ENCODE assay signal across 20 cellular contexts in genomic region chr7:51455513-51455912, GRCh38.
"Had no signal": no experiment of that assay in that cellular context is flagged by ENCODE, and none has a peak within 500 bp of the region (broad histone marks: within the 10 kb centered on the region; RNA-seq: fewer than 3 reads in every experiment).

No MANE protein-coding gene starts in this region.

- ATAC-seq: activated CD4-positive, CD25-positive, alpha-beta regulatory T cell treated with anti-CD3 and anti-CD28 coated beads, Interleukin-2, amount 50 U/mL, for 24 hours; activated CD8-positive, alpha-beta T cell treated with anti-CD3 and anti-CD28 coated beads, Interleukin-2, amount 10 ng/mL, durations not matched to agents 7 days and 5 days; body of pancreas; lower lobe of right lung; natural killer cell; stimulated activated naive CD8-positive, alpha-beta T cell treated with anti-CD3 and anti-CD28 coated beads, Interleukin-15, Interleukin-2, amounts not matched to agents 100 U/mL and 50 U/mL, for 24 hours had no signal

- H3K27me3 ChIP-seq: colonic mucosa, hepatocyte, transverse colon, vagina had no signal

- H3K27ac ChIP-seq: body of pancreas, colonic mucosa, epithelial cell of prostate, hepatocyte, lower lobe of right lung, transverse colon, vagina had no signal

- H3K36me3 ChIP-seq: colonic mucosa, lower lobe of right lung, transverse colon, vagina had no signal

- H3K4me3 ChIP-seq: body of pancreas, colonic mucosa, hepatocyte, lower lobe of right lung, transverse colon, vagina had no signal

- H3K4me1 ChIP-seq: body of pancreas, colonic mucosa, lower lobe of right lung, transverse colon, vagina had no signal

- H3K9me3 ChIP-seq: body of pancreas, colonic mucosa, lower lobe of right lung, transverse colon, vagina had no signal

- DNase-seq: activated CD4-positive, alpha-beta T cell treated with anti-CD3 and anti-CD28 coated beads, Interleukin-2, amount 10 ng/mL, durations not matched to agents 7 days and 5 days; activated CD8-positive, alpha-beta T cell treated with anti-CD3 and anti-CD28 coated beads, Interleukin-2, amount 10 ng/mL, durations not matched to agents 7 days and 5 days; activated naive CD4-positive, alpha-beta T cell treated with anti-CD3 and anti-CD28 coated beads for 36 hours; activated T-cell treated with anti-CD3 and anti-CD28 coated beads, Interleukin-2, amount 50 U/mL, for 24 hours; colonic mucosa; foreskin fibroblast; lower lobe of right lung; natural killer cell; occipital lobe; posterior cingulate gyrus; right cardiac atrium; stimulated activated CD4-positive, alpha-beta T cell treated with anti-CD3 and anti-CD28 coated beads, Interleukin-2, amount 100 ng/mL, for 24 hours; stimulated activated naive CD8-positive, alpha-beta T cell treated with anti-CD3 and anti-CD28 coated beads, Interleukin-15, Interleukin-2, amounts not matched to agents 100 U/mL and 50 U/mL, for 24 hours; T1000; transverse colon had no signal
